ENCODE assay signal across 2 cellular contexts in the genomic region with DNA sequence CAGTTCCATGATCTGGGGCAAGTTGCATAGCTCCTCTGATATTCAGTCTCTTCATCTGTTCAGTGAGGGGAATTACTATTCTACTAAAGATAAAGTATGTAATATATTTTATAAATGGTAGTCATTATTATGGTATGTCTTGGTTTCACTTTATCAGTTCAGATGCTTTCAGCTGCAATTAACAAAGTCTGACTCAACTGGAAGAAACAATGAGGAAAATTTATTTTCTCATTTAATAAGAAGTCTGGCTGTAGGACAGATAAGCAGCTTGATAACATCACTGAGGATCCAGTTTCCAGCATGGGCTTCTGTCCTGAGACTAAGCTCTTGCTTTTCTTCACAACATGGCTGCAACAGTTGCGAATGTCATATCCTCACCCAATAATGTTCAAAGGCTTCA.
TF ChIP-seq lines count a peak whose summit lies in the region.

No MANE protein-coding gene starts in this region.

TF ChIP-seq in SK-N-SH treated with all-trans-retinoic acid at 6 μM for 48 hours, 23 proteins besides CTCF, POLR2A, EP300 and RAD21:
- TF ChIP-seq ZFP30 (CRISPR knock-in tag; IDR thresholded peaks at IDR 0.05), result no peak
- peak; percentile 66; the same call in 1 of the 2 replicates for TF ChIP-seq ISL1 (CRISPR knock-in tag; IDR thresholded peaks at IDR 0.05)
- no peak for TF ChIP-seq ZFP3 (CRISPR knock-in tag; IDR thresholded peaks at IDR 0.05)
- no peak for TF ChIP-seq RARB (CRISPR knock-in tag; IDR thresholded peaks at IDR 0.05)
- no peak for TF ChIP-seq ZC3H10 (CRISPR knock-in tag; IDR thresholded peaks at IDR 0.05)

TF ChIP-seq in SK-N-SH, 30 proteins besides CTCF, POLR2A, EP300 and RAD21:
- TF ChIP-seq SMC3 (IDR thresholded peaks at IDR 0.05; ENCODE audit: low read depth, low read length) (no peak), RXRA (IDR thresholded peaks at IDR 0.05; ENCODE audit: borderline replicate concordance, low read depth) (no peak), RCOR1 (IDR thresholded peaks at IDR 0.05; ENCODE audit: low read length) (no peak), EZH2phosphoT487 (IDR thresholded peaks at IDR 0.05; ENCODE audit: borderline replicate concordance, low read depth) (no peak), MEF2A (IDR thresholded peaks at IDR 0.05; ENCODE audit: borderline replicate concordance, low read depth) (no peak), FOSL2 (IDR thresholded peaks at IDR 0.05; ENCODE audit: borderline replicate concordance, low read depth) (no peak), JUND (IDR thresholded peaks at IDR 0.05) (no peak), NFIC (IDR thresholded peaks at IDR 0.05; ENCODE audit: borderline replicate concordance) (no peak), ZBTB33 (IDR thresholded peaks at IDR 0.05; ENCODE audit: borderline replicate concordance, low read depth) (no peak), POLR2AphosphoS5 (IDR thresholded peaks at IDR 0.05; ENCODE audit: low read depth, low read length) (no peak), NRF1 (IDR thresholded peaks at IDR 0.05; ENCODE audit: low read depth, low read length) (no peak)
- TF ChIP-seq, protein P1, sequence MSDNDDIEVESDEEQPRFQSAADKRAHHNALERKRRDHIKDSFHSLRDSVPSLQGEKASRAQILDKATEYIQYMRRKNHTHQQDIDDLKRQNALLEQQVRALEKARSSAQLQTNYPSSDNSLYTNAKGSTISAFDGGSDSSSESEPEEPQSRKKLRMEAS (IDR thresholded peaks at IDR 0.05; ENCODE audit: low read depth), result no peak
